ENCODE assay signal across 1 cellular context in the genomic region with DNA sequence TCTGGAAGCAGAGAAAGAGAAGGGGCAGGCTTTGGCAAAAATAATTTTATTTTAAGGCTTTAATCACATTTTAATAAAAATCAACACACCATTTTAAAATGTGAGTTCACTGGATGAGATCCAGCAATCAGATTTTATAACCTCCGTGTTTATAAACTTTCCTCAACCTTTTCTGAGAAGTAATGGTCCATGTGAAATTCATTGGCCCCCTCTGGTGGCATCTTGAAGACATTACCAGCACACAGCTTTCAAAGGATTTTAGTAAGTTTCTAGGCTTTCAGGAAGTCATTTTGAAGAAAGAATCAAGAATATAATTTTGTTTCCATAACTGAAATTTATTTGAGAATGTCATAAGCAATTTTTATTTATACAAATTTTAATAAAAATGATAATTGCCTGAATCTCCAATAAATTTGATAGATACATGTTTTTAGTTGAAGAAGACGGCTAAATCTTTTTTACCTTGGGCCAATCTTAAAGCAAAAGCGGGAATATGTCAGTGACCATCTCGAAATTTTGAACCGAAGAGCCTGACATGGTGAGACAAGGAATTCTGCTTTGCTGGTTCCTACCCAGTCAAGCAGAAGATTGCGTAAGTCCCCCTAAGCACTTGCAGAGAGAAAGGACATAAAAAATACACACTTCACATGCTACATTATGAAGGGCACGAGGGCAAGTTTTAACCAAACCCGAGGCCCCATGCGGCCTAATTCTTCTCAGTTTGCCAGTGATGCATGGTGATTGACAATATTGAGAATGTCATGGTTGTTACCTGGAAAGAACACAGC.
TF ChIP-seq lines count a peak whose summit lies in the region.

No MANE protein-coding gene starts in this region.

TF ChIP-seq in GM12878, 131 proteins besides CTCF, POLR2A, EP300 and RAD21:
- TF ChIP-seq BCL3 (IDR thresholded peaks at IDR 0.05; ENCODE audit: borderline replicate concordance, insufficient read depth, low read depth, low read length, poor library complexity, severe bottlenecking) (no peak), ZNF24 (IDR thresholded peaks at IDR 0.05) (no peak), SMC3 (IDR thresholded peaks at IDR 0.05; ENCODE audit: borderline replicate concordance, low read length) (peak; percentile 78; the same call in 1 of the 2 replicates), CREB1 (IDR thresholded peaks at IDR 0.05; ENCODE audit: low read depth) (no peak), CEBPB (IDR thresholded peaks at IDR 0.05; ENCODE audit: borderline replicate concordance in 1 of 2, low read depth in 2 of 2, low read length in 2 of 2) (peak in 1 of 2 experiments; percentile 7; a peak in 1 of 4 replicates)
TF ChIP-seq in GM12878: peak in this region for 2.
